ENCODE assay signal across 13 cellular contexts in genomic region chr6:150374346-150374745, GRCh38. TPM values are rescaled to one million over a fixed set of nuclear protein-coding genes. Genes with fewer than 3 reads are reported as not detected.
"Had no signal": no experiment of that assay in that cellular context is flagged by ENCODE, and none has a peak within 500 bp of the region (broad histone marks: within the 10 kb centered on the region; RNA-seq: fewer than 3 reads in every experiment).

No MANE protein-coding gene starts in this region.

RNA-seq across cellular contexts. Expression of gene IYD, which starts 5.5 kb away (rescaled TPM):
- total RNA-seq: activated naive CD4-positive, alpha-beta T cell treated with anti-CD3 and anti-CD28 coated beads for 36 hours; activated naive CD4-positive, alpha-beta T cell treated with anti-CD3 and anti-CD28 coated beads, Interleukin-2, amount 50 U/mL, for 72 hours; activated naive CD8-positive, alpha-beta T cell treated with anti-CD3 and anti-CD28 coated beads for 36 hours; activated naive CD8-positive, alpha-beta T cell treated with anti-CD3 and anti-CD28 coated beads, Interleukin-2, amount 10 ng/mL, durations not matched to agents 7 days and 5 days; activated T-cell treated with anti-CD3 and anti-CD28 coated beads, Interleukin-2, amount 50 U/mL, for 72 hours; activated T-helper 1 cell treated with anti-CD3 and anti-CD28 coated beads, Interleukin-12 subunit alpha, Interleukin-12 subunit beta, Interleukin-2, Interleukin-4 antibody, amounts not matched to agents 30 ng/mL and 10 ng/mL and 1 ng/mL, durations not matched to agents 14 hours and 24 hours and 36 hours; activated T-helper 2 cell treated with anti-CD3 and anti-CD28 coated beads, Interferon-gamma antibody, Interleukin-2, Interleukin-4, amounts not matched to agents 10 μg/mL and 5 μg/mL and 100 μg/mL, durations not matched to agents 14 hours and 24 hours and 36 hours; aorta; astrocyte; bronchial epithelial cell; cardiac muscle cell; cardiac septum; cerebellum had no signal
